In genomic region chr12:106140223-106140986, GRCh38 we compare ENCODE assay signal across 9 cellular contexts. TPM values are rescaled to one million over a fixed set of nuclear protein-coding genes. Genes with fewer than 3 reads are reported as not detected.
DNase-seq lines count a peak whose midpoint lies in the region; ATAC-seq and TF ChIP-seq lines count a peak whose summit lies in the region.
"Had no signal": no experiment of that assay in that cellular context is flagged by ENCODE, and none has a peak within 500 bp of the region (broad histone marks: within the 10 kb centered on the region; RNA-seq: fewer than 3 reads in every experiment).

No MANE protein-coding gene starts in this region.

- H4K20me1 ChIP-seq in BLaER1 treated with 17β-estradiol and CSF1 and Interleukin-3, amounts not matched to agents 10 nM and 100 nM: peaks cover 0 to 11% (median 0%) of the 10 kb centered on the region in 11 experiments; a peak in 2 of 22 replicates
- H4K20me1 ChIP-seq in PC-3 (ENCODE audit: low read length): no peaks in the 10 kb centered on the region
- H4K20me1 ChIP-seq in osteoblast (ENCODE audit: insufficient read depth, low read length): peaks cover 19% of the 10 kb centered on the region

- H3F3A ChIP-seq in PC-3 (ENCODE audit: low read length, unreplicated experiment): no peaks in the 10 kb centered on the region

- DNase-seq in PC-3 (no peak), fibroblast of villous mesenchyme (ENCODE audit: low read depth) (no peak), osteoblast (ENCODE audit: insufficient read length, low spot score, missing footprints) (no peak), cortex of kidney (lab: John Stamatoyannopoulos, UW) (no peak), NCI-H2227 (lab: John Stamatoyannopoulos, UW; ENCODE audit: unreplicated experiment) (no peak)
- DNase-seq in activated CD4-positive, alpha-beta T cell treated with anti-CD3 and anti-CD28 coated beads, Interleukin-2, amount 50 U/mL, for 1 hour: no peak

- no peaks in the 10 kb centered on the region for H3K9me2 ChIP-seq in PC-3 (replicated peaks; ENCODE audit: low read length)

- BruUV-seq in PC-3 (replicated peaks; lab: Mats Ljungman, UMichigan): TSS peak; percentile 43

- TF ChIP-seq CTCF in PC-3 (conservative IDR thresholded peaks at IDR 0.05; ENCODE audit: low read depth, low read length): no peak
- no peak for TF ChIP-seq CTCF in fibroblast of villous mesenchyme (IDR thresholded peaks at IDR 0.05; ENCODE audit: insufficient read depth, low read depth, low read length)
- TF ChIP-seq CTCF in osteoblast (IDR thresholded peaks at IDR 0.05; ENCODE audit: extremely low read depth, low read depth, low read length): no peak

- CTCF ChIA-PET in PC-3 (lab: Charles Lee): no interaction called here

- no peaks in the 10 kb centered on the region for H3K9me3 ChIP-seq in BLaER1 treated with 17β-estradiol and CSF1 and Interleukin-3, amounts not matched to agents 10 nM and 100 nM (replicated peaks in 1 of 11)
- no peaks in the 10 kb centered on the region for H3K9me3 ChIP-seq in PC-3 (ENCODE audit: low read length)
- no peaks in the 10 kb centered on the region for H3K9me3 ChIP-seq in osteoblast (ENCODE audit: low read depth, low read length)

- no peaks in the 10 kb centered on the region for H3K36me3 ChIP-seq in BLaER1 treated with 17β-estradiol and CSF1 and Interleukin-3, amounts not matched to agents 10 nM and 100 nM
- H3K36me3 ChIP-seq in PC-3 (ENCODE audit: low read depth, low read length): no peaks in the 10 kb centered on the region
- H3K36me3 ChIP-seq in osteoblast (ENCODE audit: insufficient read depth, low read length): no peaks in the 10 kb centered on the region

- peak overlapping the region; percentile 68 to 85 (median 77) for H3K4me3 ChIP-seq in BLaER1 treated with 17β-estradiol and CSF1 and Interleukin-3, amounts not matched to agents 10 nM and 100 nM
- peak overlapping the region; percentile 82; the same call in 1 of the 2 replicates for H3K4me3 ChIP-seq in PC-3 (ENCODE audit: low read length)
- H3K4me3 ChIP-seq in fibroblast of villous mesenchyme (ENCODE audit: low read depth, low read length): peak overlapping the region; percentile 78
- H3K4me3 ChIP-seq in osteoblast (ENCODE audit: insufficient read depth, low read length): peak overlapping the region; percentile 83

- peak overlapping the region; percentile 87 to 97 (median 94); a peak in 21 of 22 replicates for H3K9ac ChIP-seq in BLaER1 treated with 17β-estradiol and CSF1 and Interleukin-3, amounts not matched to agents 10 nM and 100 nM
- H3K9ac ChIP-seq in PC-3 (ENCODE audit: low read length): no peak overlapping the region; the same call in 1 of the 2 replicates

- POLR2A ChIA-PET in PC-3 (lab: Charles Lee; ENCODE audit: unreplicated experiment): no interaction called here

- H2AFZ ChIP-seq in PC-3 (ENCODE audit: low read length): no peak overlapping the region
- H2AFZ ChIP-seq in osteoblast (ENCODE audit: low read length): peak overlapping the region; percentile 51

- H3K27me3 ChIP-seq in BLaER1 treated with 17β-estradiol and CSF1 and Interleukin-3, amounts not matched to agents 10 nM and 100 nM: peaks cover 18 to 47% (median 30%) of the 10 kb centered on the region in 11 experiments
- H3K27me3 ChIP-seq in PC-3 (ENCODE audit: low read length) (no peaks in the 10 kb centered on the region), osteoblast (ENCODE audit: insufficient read depth, low read length) (no peaks in the 10 kb centered on the region)

- peak overlapping the region in 10 of 11 experiments; percentile 88 to 98 (median 94); a peak in 19 of 22 replicates for H3K27ac ChIP-seq in BLaER1 treated with 17β-estradiol and CSF1 and Interleukin-3, amounts not matched to agents 10 nM and 100 nM
- H3K27ac ChIP-seq in PC-3 (ENCODE audit: low read length) (no peak overlapping the region), osteoblast (ENCODE audit: low read depth, low read length) (peak overlapping the region; percentile 75)

- H3K4me2 ChIP-seq in BLaER1 treated with 17β-estradiol and CSF1 and Interleukin-3, amounts not matched to agents 10 nM and 100 nM: peak overlapping the region; percentile 85 to 98 (median 97)
- no peak overlapping the region; the same call in 1 of the 2 replicates for H3K4me2 ChIP-seq in PC-3 (ENCODE audit: low read length)
- H3K4me2 ChIP-seq in osteoblast (ENCODE audit: insufficient read depth, low read length): peak overlapping the region; percentile 88

- H3K79me2 ChIP-seq in PC-3 (ENCODE audit: low read length) (peaks cover 25% of the 10 kb centered on the region), osteoblast (ENCODE audit: insufficient read depth, low read length) (peaks cover 45% of the 10 kb centered on the region)

- intact Hi-C loops in PC-3 (cut with micrococcal nuclease): no loop called here

- H3K4me1 ChIP-seq in BLaER1 treated with 17β-estradiol and CSF1 and Interleukin-3, amounts not matched to agents 10 nM and 100 nM: peaks cover 31 to 55% (median 45%) of the 10 kb centered on the region in 10 experiments
- H3K4me1 ChIP-seq in PC-3 (ENCODE audit: insufficient read depth, low read length) (peaks cover 29% of the 10 kb centered on the region), osteoblast (ENCODE audit: insufficient read depth, low read length) (peaks cover 42% of the 10 kb centered on the region)

- no peak for ATAC-seq in PC-3
- no peak for ATAC-seq in HG02981 (IDR thresholded peaks at IDR 0.05; ENCODE audit: unreplicated experiment)

RNA-seq across cellular contexts. Expression of gene NUAK1, which starts 1.7 kb away (rescaled TPM):
- total RNA-seq in PC-3 (2014; rRNA removed) (9.8 and 11.0 TPM in 2 replicates), fibroblast of villous mesenchyme (82.8 and 84.6 TPM in 2 replicates), osteoblast (17.1 and 21.7 TPM in 2 replicates)
- total RNA-seq: T-helper 2 cell treated with Interferon-gamma antibody and Interleukin-4, amounts not matched to agents 100 ng/mL and 5 ng/mL, for 36 hours had no signal
